Comparison of ENCODE assay signal across 8 cellular contexts in genomic region chr9:92325991-92326500, GRCh38. TPM values are rescaled to one million over a fixed set of nuclear protein-coding genes. Genes with fewer than 3 reads are reported as not detected.
A peak's percentile ranks its signal among the peaks of the same experiment; 100 is the strongest.
DNase-seq lines count a peak whose midpoint lies in the region; ATAC-seq and TF ChIP-seq lines count a peak whose summit lies in the region.

No MANE protein-coding gene starts in this region.

- no peaks in the 10 kb centered on the region for H3K9me3 ChIP-seq in CD8-positive, alpha-beta memory T cell (ENCODE audit: low read length)
- H3K9me3 ChIP-seq in HAP-1 (no peaks in the 10 kb centered on the region), SJSA1 (replicated peaks) (no peaks in the 10 kb centered on the region), osteoblast (ENCODE audit: low read depth, low read length) (no peaks in the 10 kb centered on the region)

- intact Hi-C loops in sciatic nerve (cut with DNase I), result loop anchor here (10.0 kb wide), 1 partner anchor 309 kb away; no protein-coding TSS in a partner anchor

- H3K4me1 Mint-ChIP-seq in CD8-positive, alpha-beta memory T cell, result peaks cover 28 to 42% (median 40%) of the 10 kb centered on the region in 3 donors

- peak overlapping the region; percentile 95 for H2AFZ ChIP-seq in osteoblast (ENCODE audit: low read length)

- peaks cover 0 to 35% (median 7%) of the 10 kb centered on the region in 3 donors for H3K36me3 Mint-ChIP-seq in CD8-positive, alpha-beta memory T cell

- H3K4me3 ChIP-seq in CD8-positive, alpha-beta memory T cell (ENCODE audit: low read length), result peak overlapping the region; percentile 87
- H3K4me3 ChIP-seq in HAP-1 (peak overlapping the region; percentile 74), SJSA1 (peak overlapping the region; percentile 63), osteoblast (ENCODE audit: insufficient read depth, low read length) (peak overlapping the region; percentile 95)

- H3K27me3 ChIP-seq in CD8-positive, alpha-beta memory T cell (ENCODE audit: insufficient read depth, low read length, poor library complexity, severe bottlenecking), result no peaks in the 10 kb centered on the region
- H3K27me3 ChIP-seq in HAP-1 (ENCODE audit: low read depth), result no peaks in the 10 kb centered on the region
- no peaks in the 10 kb centered on the region for H3K27me3 ChIP-seq in SJSA1 (replicated peaks)
- no peaks in the 10 kb centered on the region for H3K27me3 ChIP-seq in osteoblast (ENCODE audit: insufficient read depth, low read length)

- no peaks in the 10 kb centered on the region for H4K20me1 ChIP-seq in osteoblast (ENCODE audit: insufficient read depth, low read length)

- POLR2A ChIA-PET in CD8-positive, alpha-beta memory T cell (lab: Charles Lee), result interaction anchor here (1.0 to 1.8 kb wide), 2 partner anchors 34 to 211 kb away, joined by 5 to 7 read pairs; partner anchors contain the start of gene SPTLC1

- in situ Hi-C loops in HAP-1 (cut with MboI; ENCODE audit: low sequenced_read_pairs), result loop anchor here (10.0 kb wide), 1 partner anchor 309 kb away; no protein-coding TSS in a partner anchor

- TF ChIP-seq CTCF in osteoblast (IDR thresholded peaks at IDR 0.05; ENCODE audit: extremely low read depth, low read depth, low read length), result no peak

- peak; percentile 21 for ATAC-seq in esophagus mucosa
- no peak for ATAC-seq in HG03039 (IDR thresholded peaks at IDR 0.05; ENCODE audit: unreplicated experiment)
- no peak for ATAC-seq in sciatic nerve

- H3K27ac Mint-ChIP-seq in CD8-positive, alpha-beta memory T cell, result peak overlapping the region; percentile 92 to 100 (median 98)

- peaks cover 22% of the 10 kb centered on the region for H3K4me1 ChIP-seq in CD8-positive, alpha-beta memory T cell (ENCODE audit: insufficient read depth, low read length)
- peaks cover 9% of the 10 kb centered on the region; the same call in 1 of the 2 replicates for H3K4me1 ChIP-seq in HAP-1
- H3K4me1 ChIP-seq in SJSA1 (replicated peaks), result peaks cover 10% of the 10 kb centered on the region; the same call in 1 of the 2 replicates
- peaks cover 14% of the 10 kb centered on the region for H3K4me1 ChIP-seq in osteoblast (ENCODE audit: insufficient read depth, low read length)

- H3K79me2 ChIP-seq in osteoblast (ENCODE audit: insufficient read depth, low read length), result peaks cover 20% of the 10 kb centered on the region

- peaks cover 8% of the 10 kb centered on the region for H3K36me3 ChIP-seq in CD8-positive, alpha-beta memory T cell (ENCODE audit: insufficient read depth, low read length)
- H3K36me3 ChIP-seq in HAP-1 (replicated peaks), result peaks cover 23% of the 10 kb centered on the region
- H3K36me3 ChIP-seq in SJSA1, result peaks cover 16% of the 10 kb centered on the region
- peaks cover 22% of the 10 kb centered on the region for H3K36me3 ChIP-seq in osteoblast (ENCODE audit: insufficient read depth, low read length)

- DNase-seq in CD8-positive, alpha-beta memory T cell, result no peak
- DNase-seq in HAP-1 (ENCODE audit: low spot score in 2 of 2), result no peak
- no peak for DNase-seq in SJSA1 (ENCODE audit: low read depth in 1 of 2, low spot score in 2 of 2)
- DNase-seq in osteoblast (ENCODE audit: insufficient read length, low spot score, missing footprints), result peak; percentile 71
- DNase-seq in inferior parietal cortex (ENCODE audit: extremely low spot score), result no peak
- DNase-seq in sciatic nerve (ENCODE audit: low spot score), result no peak

- CTCF ChIA-PET in CD8-positive, alpha-beta memory T cell (lab: Charles Lee), result no interaction called here

- H3K9me3 Mint-ChIP-seq in CD8-positive, alpha-beta memory T cell, result no peaks in the 10 kb centered on the region

- peak overlapping the region; percentile 98 for H3K4me2 ChIP-seq in osteoblast (ENCODE audit: insufficient read depth, low read length)

- peaks cover 0 to 2% of the 10 kb centered on the region in 2 donors for H3K27me3 Mint-ChIP-seq in CD8-positive, alpha-beta memory T cell

- peak overlapping the region; percentile 96 to 100 (median 97) for H3K4me3 Mint-ChIP-seq in CD8-positive, alpha-beta memory T cell

- peak overlapping the region; percentile 98 for H3K27ac ChIP-seq in CD8-positive, alpha-beta memory T cell (ENCODE audit: low read depth, low read length)
- H3K27ac ChIP-seq in SJSA1, result peak overlapping the region; percentile 97
- peak overlapping the region; percentile 100 for H3K27ac ChIP-seq in osteoblast (ENCODE audit: low read depth, low read length)

RNA-seq across cellular contexts. Expression of gene CENPP, which starts 0.3 kb away (rescaled TPM):
- total RNA-seq in CD8-positive, alpha-beta memory T cell, result 10 to 100 TPM; 19.5 to 20.9 TPM
- 2.5 TPM for polyA plus RNA-seq in CD8-positive, alpha-beta memory T cell
- 9.6 and 11.0 TPM in 2 replicates for total RNA-seq in SJSA1 (2014; rRNA removed; shearing (Covaris generic))
- 8.2 TPM for total RNA-seq in esophagus mucosa
- total RNA-seq in osteoblast, result 4.7 and 5.4 TPM in 2 replicates
- 9.1 TPM for total RNA-seq in sciatic nerve

RNA-seq across cellular contexts. Expression of gene NOL8, which starts 0.9 kb away (rescaled TPM):
- 10 to 100 TPM; 64.0 to 69.6 TPM for total RNA-seq in CD8-positive, alpha-beta memory T cell
- polyA plus RNA-seq in CD8-positive, alpha-beta memory T cell, result 37.0 TPM
- 16.3 and 25.1 TPM in 2 replicates for total RNA-seq in SJSA1 (2014; rRNA removed; shearing (Covaris generic))
- total RNA-seq in esophagus mucosa (20.8 TPM), osteoblast (28.2 and 32.4 TPM in 2 replicates), sciatic nerve (53.0 TPM)

RNA-seq across cellular contexts. Expression of gene IARS1, which starts 32.5 kb away (rescaled TPM):
- 100 to 1,000 TPM; 227 to 230 TPM for total RNA-seq in CD8-positive, alpha-beta memory T cell
- polyA plus RNA-seq in CD8-positive, alpha-beta memory T cell, result 60.3 TPM
- total RNA-seq in SJSA1 (2014; rRNA removed; shearing (Covaris generic)), result 172 and 186 TPM in 2 replicates
- total RNA-seq in esophagus mucosa (95.2 TPM), osteoblast (491 and 529 TPM in 2 replicates), sciatic nerve (69.5 TPM)
